ENCODE assay signal across 9 cellular contexts in the genomic region with DNA sequence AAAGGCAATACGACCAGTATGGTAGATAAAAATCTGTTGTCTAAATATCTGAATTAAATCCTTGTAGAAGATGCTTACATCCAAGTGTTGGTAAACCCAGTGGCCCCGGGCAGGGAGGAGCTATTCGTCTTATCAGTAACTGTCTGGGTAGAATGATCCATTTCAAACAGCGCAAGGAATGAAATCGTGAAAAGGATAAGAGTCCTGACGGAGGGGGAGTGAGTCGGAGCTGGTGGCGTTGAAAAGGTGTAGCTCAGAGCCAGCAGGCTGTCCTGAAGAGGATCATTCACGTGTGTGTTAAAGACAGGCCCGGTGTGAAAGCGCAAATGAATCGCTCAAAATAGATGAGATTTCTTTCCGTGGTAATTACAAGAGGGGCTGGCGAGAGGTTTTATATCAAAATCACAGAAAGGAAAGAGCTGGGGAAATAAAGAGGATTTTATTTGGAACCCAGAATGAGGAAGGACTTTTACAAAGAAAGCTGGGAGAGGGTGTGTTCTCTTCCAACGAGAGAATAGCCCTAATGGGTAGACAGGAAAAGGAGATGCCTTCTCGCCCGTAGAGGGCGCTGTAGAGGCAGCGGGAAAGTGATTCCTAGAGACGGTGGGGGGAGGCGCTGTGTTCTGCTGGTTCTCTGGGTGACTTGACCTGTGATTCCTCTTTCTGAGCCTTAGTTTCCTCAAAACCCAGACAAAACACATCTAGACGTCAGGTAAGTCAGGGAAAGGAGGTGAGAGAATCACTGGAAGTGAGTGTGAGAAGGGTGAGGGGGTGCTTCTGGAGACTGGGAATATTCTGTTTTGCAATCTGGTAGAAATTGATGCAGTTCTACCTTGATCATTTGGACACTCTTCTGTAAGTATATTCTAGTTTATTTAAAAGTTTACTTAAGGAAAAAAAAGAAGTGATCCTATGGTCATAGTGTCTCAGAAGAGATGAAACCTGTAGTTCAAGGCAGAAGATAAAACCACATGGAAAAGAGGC. TPM values are rescaled to one million over a fixed set of nuclear protein-coding genes. Genes with fewer than 3 reads are reported as not detected.
DNase-seq lines count a peak whose midpoint lies in the region; ATAC-seq and TF ChIP-seq lines count a peak whose summit lies in the region.
"Had no signal": no experiment of that assay in that cellular context is flagged by ENCODE, and none has a peak within 500 bp of the region (broad histone marks: within the 10 kb centered on the region; RNA-seq: fewer than 3 reads in every experiment).

No MANE protein-coding gene starts in this region.

- no peak overlapping the region for H3K4me3 ChIP-seq in left ventricle myocardium inferior

- intact Hi-C loops in left ventricle myocardium inferior (cut with micrococcal nuclease): no loop called here

- H3K27me3 ChIP-seq in left ventricle myocardium inferior (ENCODE audit: low read depth): peaks cover 74% of the 10 kb centered on the region

- no peaks in the 10 kb centered on the region for H3K4me1 Mint-ChIP-seq in stimulated activated naive CD8-positive, alpha-beta T cell treated with anti-CD3 and anti-CD28 coated beads, Interleukin-15, amount 100 ng/mL, for 72 hours
- H3K4me1 Mint-ChIP-seq in natural killer cell treated with Interleukin-12 subunit alpha and Interleukin-12 subunit beta and Interleukin-15 and Interleukin-18, amount 100 ng/mL, for 72 hours (ENCODE audit: low read depth in 2 of 2): no peaks in the 10 kb centered on the region

- H3K36me3 ChIP-seq in left ventricle myocardium inferior: no peaks in the 10 kb centered on the region

- no peaks in the 10 kb centered on the region for H3K36me3 Mint-ChIP-seq in natural killer cell treated with Interleukin-12 subunit alpha and Interleukin-12 subunit beta and Interleukin-15 and Interleukin-18, amount 100 ng/mL, for 72 hours

- no peaks in the 10 kb centered on the region for H3K4me1 ChIP-seq in left ventricle myocardium inferior

- H3K27ac ChIP-seq in left ventricle myocardium inferior (replicated peaks): no peak overlapping the region

- no peak overlapping the region for H3K27ac Mint-ChIP-seq in stimulated activated naive CD8-positive, alpha-beta T cell treated with anti-CD3 and anti-CD28 coated beads, Interleukin-15, amount 100 ng/mL, for 72 hours
- no peak overlapping the region for H3K27ac Mint-ChIP-seq in natural killer cell treated with Interleukin-12 subunit alpha and Interleukin-12 subunit beta and Interleukin-15 and Interleukin-18, amount 100 ng/mL, for 72 hours

- ATAC-seq in stimulated activated naive CD8-positive, alpha-beta T cell treated with anti-CD3 and anti-CD28 coated beads, Interleukin-15, Interleukin-2, amounts not matched to agents 100 U/mL and 50 U/mL, for 24 hours: no peak
- ATAC-seq in stimulated activated naive CD8-positive, alpha-beta T cell treated with anti-CD3 and anti-CD28 coated beads, Interleukin-15, amount 100 ng/mL, for 72 hours: no peak
- ATAC-seq in HG02571 (IDR thresholded peaks at IDR 0.05; ENCODE audit: unreplicated experiment) (no peak), HG03280 (IDR thresholded peaks at IDR 0.05; ENCODE audit: unreplicated experiment) (no peak), HG02623 (IDR thresholded peaks at IDR 0.05; ENCODE audit: unreplicated experiment) (no peak)
- no peak for ATAC-seq in natural killer cell treated with Interleukin-12 subunit alpha and Interleukin-12 subunit beta and Interleukin-15 and Interleukin-18, amount 100 ng/mL, for 72 hours

- H3K9me3 Mint-ChIP-seq in stimulated activated naive CD8-positive, alpha-beta T cell treated with anti-CD3 and anti-CD28 coated beads, Interleukin-15, amount 100 ng/mL, for 72 hours: peaks cover 17 to 20% of the 10 kb centered on the region in 2 donors
- peaks cover 4% of the 10 kb centered on the region for H3K9me3 Mint-ChIP-seq in natural killer cell treated with Interleukin-12 subunit alpha and Interleukin-12 subunit beta and Interleukin-15 and Interleukin-18, amount 100 ng/mL, for 72 hours

- peaks cover 40% of the 10 kb centered on the region for H3K27me3 Mint-ChIP-seq in stimulated activated naive CD8-positive, alpha-beta T cell treated with anti-CD3 and anti-CD28 coated beads, Interleukin-15, amount 100 ng/mL, for 72 hours
- H3K27me3 Mint-ChIP-seq in natural killer cell treated with Interleukin-12 subunit alpha and Interleukin-12 subunit beta and Interleukin-15 and Interleukin-18, amount 100 ng/mL, for 72 hours: peaks cover 23 to 49% of the 10 kb centered on the region in 2 donors

- H3K9me3 ChIP-seq in left ventricle myocardium inferior (replicated peaks): no peaks in the 10 kb centered on the region

- peak; percentile 22 for DNase-seq in stimulated activated naive CD8-positive, alpha-beta T cell treated with anti-CD3 and anti-CD28 coated beads, Interleukin-15, Interleukin-2, amounts not matched to agents 100 U/mL and 50 U/mL, for 24 hours
- no peak for DNase-seq in stimulated activated naive CD8-positive, alpha-beta T cell treated with anti-CD3 and anti-CD28 coated beads, Interleukin-15, amount 100 ng/mL, for 72 hours
- DNase-seq in NCI-H82 treated with DMSO at 0.1 percent for 48 hours (lab: John Stamatoyannopoulos, UW; ENCODE audit: unreplicated experiment) (peak; percentile 76), left ventricle myocardium inferior (peak; percentile 17)
- no peak for DNase-seq in natural killer cell treated with Interleukin-12 subunit alpha and Interleukin-12 subunit beta and Interleukin-15 and Interleukin-18, amount 100 ng/mL, for 72 hours (ENCODE audit: low spot score)
- DNase-seq: NCI-H774 had no signal

- no peak overlapping the region for H3K4me3 Mint-ChIP-seq in stimulated activated naive CD8-positive, alpha-beta T cell treated with anti-CD3 and anti-CD28 coated beads, Interleukin-15, amount 100 ng/mL, for 72 hours
- H3K4me3 Mint-ChIP-seq in natural killer cell treated with Interleukin-12 subunit alpha and Interleukin-12 subunit beta and Interleukin-15 and Interleukin-18, amount 100 ng/mL, for 72 hours: no peak overlapping the region

- TF ChIP-seq CTCF in left ventricle myocardium inferior (IDR thresholded peaks at IDR 0.05; ENCODE audit: borderline replicate concordance): peak; percentile 64

RNA-seq across cellular contexts. Expression of gene SRRM4, which starts 39.3 kb away (rescaled TPM):
- total RNA-seq in left ventricle myocardium inferior: 0.19 TPM
- total RNA-seq in natural killer cell treated with Interleukin-12 subunit alpha and Interleukin-12 subunit beta and Interleukin-15 and Interleukin-18, amount 100 ng/mL, for 72 hours: not detected

Comparison
In these comparisons a context has a peak if more than half of its experiments do, and no peak if none do; other contexts are left out.
1. DNase-seq: peak in stimulated activated naive CD8-positive, alpha-beta T cell treated with anti-CD3 and anti-CD28 coated beads, Interleukin-15, Interleukin-2, amounts not matched to agents 100 U/mL and 50 U/mL, for 24 hours (single experiment), NCI-H82 treated with DMSO at 0.1 percent for 48 hours (single experiment) and left ventricle myocardium inferior (single experiment); none in stimulated activated naive CD8-positive, alpha-beta T cell treated with anti-CD3 and anti-CD28 coated beads, Interleukin-15, amount 100 ng/mL, for 72 hours (0 of 2) and natural killer cell treated with Interleukin-12 subunit alpha and Interleukin-12 subunit beta and Interleukin-15 and Interleukin-18, amount 100 ng/mL, for 72 hours (single experiment).